Comparison of ENCODE assay signal across 1 cellular context in the genomic region with DNA sequence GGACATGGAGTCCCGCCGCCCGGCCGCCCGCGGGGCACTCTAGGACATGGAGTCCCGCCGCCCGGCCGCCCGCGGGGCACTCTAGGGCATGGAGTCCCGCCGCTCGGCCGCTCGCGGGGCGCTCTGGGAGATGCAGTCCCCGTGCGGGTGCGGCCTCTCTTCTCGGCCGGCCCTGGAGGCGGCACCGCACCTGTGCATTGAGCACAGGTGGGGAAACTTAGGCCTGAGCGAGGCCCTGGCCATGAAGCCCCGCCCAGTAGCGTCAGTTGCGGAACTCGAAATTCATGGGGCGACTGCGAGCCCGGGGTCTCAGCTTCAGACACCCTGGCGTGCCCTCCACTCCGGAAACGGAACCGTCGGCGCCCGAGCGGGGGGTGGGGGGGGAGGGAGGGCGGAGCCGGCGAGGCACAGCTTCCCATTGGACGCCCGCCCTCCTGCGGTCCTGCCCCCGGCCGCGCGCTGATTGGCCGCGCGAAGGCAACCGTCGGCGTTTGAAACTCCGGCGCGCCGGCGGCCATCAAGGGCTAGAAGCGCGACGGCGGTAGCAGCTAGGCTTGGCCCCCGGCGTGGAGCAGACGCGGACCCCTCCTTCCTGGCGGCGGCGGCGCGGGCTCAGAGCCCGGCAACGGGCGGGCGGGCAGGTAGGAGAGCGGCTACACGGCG.
TF ChIP-seq lines count a peak whose summit lies in the region.

TSS of gene TACC3 (plus strand) at position 519 of the 663 bp plus-strand sequence. CDS start 1,901 bp downstream, outside the sequence.
TSS of gene TMEM129 (minus strand) at position 321 of the 663 bp plus-strand sequence. CDS start 486 bp downstream, outside the sequence.

TF ChIP-seq in K562, 482 proteins besides CTCF, POLR2A, EP300 and RAD21 (continued from another document and continues in another):
- TF ChIP-seq, protein P1, sequence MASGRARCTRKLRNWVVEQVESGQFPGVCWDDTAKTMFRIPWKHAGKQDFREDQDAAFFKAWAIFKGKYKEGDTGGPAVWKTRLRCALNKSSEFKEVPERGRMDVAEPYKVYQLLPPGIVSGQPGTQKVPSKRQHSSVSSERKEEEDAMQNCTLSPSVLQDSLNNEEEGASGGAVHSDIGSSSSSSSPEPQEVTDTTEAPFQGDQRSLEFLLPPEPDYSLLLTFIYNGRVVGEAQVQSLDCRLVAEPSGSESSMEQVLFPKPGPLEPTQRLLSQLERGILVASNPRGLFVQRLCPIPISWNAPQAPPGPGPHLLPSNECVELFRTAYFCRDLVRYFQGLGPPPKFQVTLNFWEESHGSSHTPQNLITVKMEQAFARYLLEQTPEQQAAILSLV (tag; IDR thresholded peaks at IDR 0.05), result no peak
- TF ChIP-seq ELF1 (tag; IDR thresholded peaks at IDR 0.05) (peak; percentile 69), RBBP5 (IDR thresholded peaks at IDR 0.05; ENCODE audit: borderline replicate concordance, insufficient read depth, low read length, poor library complexity, severe bottlenecking) (peak; percentile 21), POLR3G (IDR thresholded peaks at IDR 0.05; ENCODE audit: extremely low read depth, insufficient read length, insufficient replicate concordance) (no peak), ETS1 (conservative IDR thresholded peaks at IDR 0.05; ENCODE audit: control insufficient read depth, low read depth, low read length) (no peak; the same call in 1 of the 2 replicates), NFE2L1 (tag; IDR thresholded peaks at IDR 0.05; ENCODE audit: borderline replicate concordance, low read depth) (no peak), ZNF551 (CRISPR knock-in tag; IDR thresholded peaks at IDR 0.05) (no peak), ZNF445 (CRISPR knock-in tag; IDR thresholded peaks at IDR 0.05; ENCODE audit: low read depth) (no peak), CEBPB (tag; IDR thresholded peaks at IDR 0.05) (no peak), ZNF561 (CRISPR knock-in tag; conservative IDR thresholded peaks at IDR 0.05) (no peak), BRF1 (IDR thresholded peaks at IDR 0.05; ENCODE audit: borderline replicate concordance, extremely low read depth, insufficient read length) (no peak), ZNF778 (CRISPR knock-in tag; IDR thresholded peaks at IDR 0.05) (no peak), MTA2 (IDR thresholded peaks at IDR 0.05; ENCODE audit: low read depth) (peak; percentile 42; the same call in 1 of the 2 replicates), HNRNPLL (IDR thresholded peaks at IDR 0.05; ENCODE audit: low read depth, low read length, poor library complexity, severe bottlenecking) (peak; percentile 85), EGR1 (conservative IDR thresholded peaks at IDR 0.05) (no peak), SP2 (IDR thresholded peaks at IDR 0.05; ENCODE audit: extremely low read depth, low read depth, low read length, poor library complexity, severe bottlenecking) (no peak), MCM7 (IDR thresholded peaks at IDR 0.05) (no peak), ZEB2 (IDR thresholded peaks at IDR 0.05) (peak; percentile 81), ADNP (tag; IDR thresholded peaks at IDR 0.05) (no peak), STAT5A (IDR thresholded peaks at IDR 0.05; ENCODE audit: borderline replicate concordance, low read length) (no peak), CEBPZ (IDR thresholded peaks at IDR 0.05; ENCODE audit: borderline replicate concordance, low read depth, low read length) (no peak), BHLHE40 (IDR thresholded peaks at IDR 0.05; ENCODE audit: low read length) (no peak), ZBTB1 (CRISPR knock-in tag; IDR thresholded peaks at IDR 0.05; ENCODE audit: borderline replicate concordance, low read depth) (no peak), MYBL2 (IDR thresholded peaks at IDR 0.05; ENCODE audit: low read depth) (peak; percentile 96), MYBL2 (CRISPR knock-in tag; IDR thresholded peaks at IDR 0.05; ENCODE audit: borderline replicate concordance) (peak; percentile 81; the same call in 1 of the 2 replicates), NRF1 (conservative IDR thresholded peaks at IDR 0.05 in 1 of 2, IDR thresholded peaks at IDR 0.05 in 1 of 2) (no peak), GATAD2B (IDR thresholded peaks at IDR 0.05; ENCODE audit: borderline replicate concordance) (no peak), ZNF239 (CRISPR knock-in tag; IDR thresholded peaks at IDR 0.05) (no peak), C11orf30 (IDR thresholded peaks at IDR 0.05; ENCODE audit: low read depth) (peak; percentile 54; the same call in 1 of the 2 replicates), ZNF444 (CRISPR knock-in tag; IDR thresholded peaks at IDR 0.05) (no peak), ZNF277 (CRISPR knock-in tag; IDR thresholded peaks at IDR 0.05; ENCODE audit: borderline replicate concordance) (no peak), WHSC1 (IDR thresholded peaks at IDR 0.05; ENCODE audit: low read length) (no peak), U2AF1 (optimal IDR thresholded peaks at IDR 0.05; ENCODE audit: low read depth, low read length) (no peak), PHF8 (IDR thresholded peaks at IDR 0.05; ENCODE audit: borderline replicate concordance, low read length) (peak; percentile 70; the same call in 1 of the 2 replicates), DNMT1 (IDR thresholded peaks at IDR 0.05) (no peak), NCOA1 (IDR thresholded peaks at IDR 0.05; ENCODE audit: low read depth) (peak; percentile 74), ZBTB5 (IDR thresholded peaks at IDR 0.05) (no peak), ZNF830 (CRISPR knock-in tag; IDR thresholded peaks at IDR 0.05) (no peak), RBFOX2 (IDR thresholded peaks at IDR 0.05; ENCODE audit: low read depth, low read length) (peak; percentile 74), HEY1 (CRISPR knock-in tag; IDR thresholded peaks at IDR 0.05; ENCODE audit: borderline replicate concordance) (no peak), CHD2 (IDR thresholded peaks at IDR 0.05; ENCODE audit: low read depth, low read length) (no peak), ZNF592 (IDR thresholded peaks at IDR 0.05) (no peak), SMARCA4 (IDR thresholded peaks at IDR 0.05) (no peak)
- TF ChIP-seq, protein P2, sequence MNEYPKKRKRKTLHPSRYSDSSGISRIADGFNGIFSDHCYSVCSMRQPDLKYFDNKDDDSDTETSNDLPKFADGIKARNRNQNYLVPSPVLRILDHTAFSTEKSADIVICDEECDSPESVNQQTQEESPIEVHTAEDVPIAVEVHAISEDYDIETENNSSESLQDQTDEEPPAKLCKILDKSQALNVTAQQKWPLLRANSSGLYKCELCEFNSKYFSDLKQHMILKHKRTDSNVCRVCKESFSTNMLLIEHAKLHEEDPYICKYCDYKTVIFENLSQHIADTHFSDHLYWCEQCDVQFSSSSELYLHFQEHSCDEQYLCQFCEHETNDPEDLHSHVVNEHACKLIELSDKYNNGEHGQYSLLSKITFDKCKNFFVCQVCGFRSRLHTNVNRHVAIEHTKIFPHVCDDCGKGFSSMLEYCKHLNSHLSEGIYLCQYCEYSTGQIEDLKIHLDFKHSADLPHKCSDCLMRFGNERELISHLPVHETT (CRISPR knock-in tag; conservative IDR thresholded peaks at IDR 0.05 in 1 of 2, IDR thresholded peaks at IDR 0.05 in 1 of 2), result peak in 1 of 2 experiments; percentile 87; a peak in 2 of 4 replicates
- TF ChIP-seq, protein P3, sequence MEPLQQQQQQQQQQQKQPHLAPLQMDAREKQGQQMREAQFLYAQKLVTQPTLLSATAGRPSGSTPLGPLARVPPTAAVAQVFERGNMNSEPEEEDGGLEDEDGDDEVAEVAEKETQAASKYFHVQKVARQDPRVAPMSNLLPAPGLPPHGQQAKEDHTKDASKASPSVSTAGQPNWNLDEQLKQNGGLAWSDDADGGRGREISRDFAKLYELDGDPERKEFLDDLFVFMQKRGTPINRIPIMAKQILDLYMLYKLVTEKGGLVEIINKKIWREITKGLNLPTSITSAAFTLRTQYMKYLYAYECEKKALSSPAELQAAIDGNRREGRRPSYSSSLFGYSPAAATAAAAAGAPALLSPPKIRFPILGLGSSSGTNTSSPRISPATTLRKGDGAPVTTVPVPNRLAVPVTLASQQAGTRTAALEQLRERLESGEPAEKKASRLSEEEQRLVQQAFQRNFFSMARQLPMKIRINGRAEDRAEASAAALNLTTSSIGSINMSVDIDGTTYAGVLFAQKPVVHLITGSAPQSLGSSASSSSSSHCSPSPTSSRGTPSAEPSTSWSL (CRISPR knock-in tag; IDR thresholded peaks at IDR 0.05; ENCODE audit: borderline replicate concordance), result no peak
- TF ChIP-seq, protein P4, sequence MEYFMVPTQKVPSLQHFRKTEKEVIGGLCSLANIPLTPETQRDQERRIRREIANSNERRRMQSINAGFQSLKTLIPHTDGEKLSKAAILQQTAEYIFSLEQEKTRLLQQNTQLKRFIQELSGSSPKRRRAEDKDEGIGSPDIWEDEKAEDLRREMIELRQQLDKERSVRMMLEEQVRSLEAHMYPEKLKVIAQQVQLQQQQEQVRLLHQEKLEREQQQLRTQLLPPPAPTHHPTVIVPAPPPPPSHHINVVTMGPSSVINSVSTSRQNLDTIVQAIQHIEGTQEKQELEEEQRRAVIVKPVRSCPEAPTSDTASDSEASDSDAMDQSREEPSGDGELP (CRISPR knock-in tag; IDR thresholded peaks at IDR 0.05; ENCODE audit: borderline replicate concordance), result no peak
